In genomic region chr2:86621290-86621943, GRCh38 we compare ENCODE assay signal across 8 cellular contexts. TPM values are rescaled to one million over a fixed set of nuclear protein-coding genes. Genes with fewer than 3 reads are reported as not detected.
A peak's percentile ranks its signal among the peaks of the same experiment; 100 is the strongest.
DNase-seq lines count a peak whose midpoint lies in the region; ATAC-seq and TF ChIP-seq lines count a peak whose summit lies in the region.

No MANE protein-coding gene starts in this region.

- H3K4me3 Mint-ChIP-seq in activated naive CD4-positive, alpha-beta T cell treated with anti-CD3 and anti-CD28 coated beads, Interleukin-2, amount 50 U/mL, for 24 hours = peak overlapping the region; percentile 82
- H3K4me3 Mint-ChIP-seq in activated B cell treated with CpG ODN at 0.5 μM for 24 hours = peak overlapping the region; percentile 94

- TF ChIP-seq CTCF in activated B cell treated with CpG ODN at 0.5 μM for 24 hours (IDR thresholded peaks at IDR 0.05) (no peak), kidney epithelial cell (IDR thresholded peaks at IDR 0.05; ENCODE audit: insufficient read depth, low read length, poor library complexity, severe bottlenecking) (no peak), upper lobe of left lung (IDR thresholded peaks at IDR 0.05) (no peak)

- H3K4me3 ChIP-seq in kidney epithelial cell (ENCODE audit: low read depth, low read length) = peak overlapping the region; percentile 70
- H3K4me3 ChIP-seq in upper lobe of left lung = peak overlapping the region; percentile 78 to 84 (median 81)

- TF ChIP-seq EP300 in upper lobe of left lung (IDR thresholded peaks at IDR 0.05) = no peak

- H3K27ac Mint-ChIP-seq in activated naive CD4-positive, alpha-beta T cell treated with anti-CD3 and anti-CD28 coated beads, Interleukin-2, amount 50 U/mL, for 24 hours = peak overlapping the region; percentile 18
- H3K27ac Mint-ChIP-seq in activated B cell treated with CpG ODN at 0.5 μM for 24 hours = peak overlapping the region; percentile 57

- no peak for DNase-seq in activated naive CD4-positive, alpha-beta T cell treated with Interleukin-2 at 50 U/mL for 16 hours
- no peak for DNase-seq in activated B cell treated with CpG ODN at 0.5 μM for 24 hours
- DNase-seq in kidney epithelial cell (ENCODE audit: low read depth) = no peak
- no peak for DNase-seq in upper lobe of left lung
- no peak for DNase-seq in stimulated activated CD4-positive, alpha-beta T cell treated with anti-CD3 and anti-CD28 coated beads, Interleukin-12 subunit alpha, Interleukin-12 subunit beta, amount 100 ng/mL, for 4 hours
- no peak for DNase-seq in foreskin melanocyte

- no peak for TF ChIP-seq POLR2A in upper lobe of left lung (IDR thresholded peaks at IDR 0.05)

- H3K36me3 ChIP-seq in kidney epithelial cell (ENCODE audit: control insufficient read depth, insufficient read depth, low read length) = no peaks in the 10 kb centered on the region
- H3K36me3 ChIP-seq in upper lobe of left lung = peaks cover 0 to 13% (median 2%) of the 10 kb centered on the region in 4 donors

- peaks cover 10 to 19% (median 12%) of the 10 kb centered on the region in 4 donors for H3K4me1 ChIP-seq in upper lobe of left lung

- H3K27ac ChIP-seq in upper lobe of left lung = peak overlapping the region in 2 of 4 donors; percentile 32 to 99

- CTCF ChIA-PET in activated B cell treated with CpG ODN at 0.5 μM for 24 hours (lab: Charles Lee) = no interaction called here

- no peaks in the 10 kb centered on the region for H3K9me3 Mint-ChIP-seq in activated naive CD4-positive, alpha-beta T cell treated with anti-CD3 and anti-CD28 coated beads, Interleukin-2, amount 50 U/mL, for 24 hours
- H3K9me3 Mint-ChIP-seq in activated B cell treated with CpG ODN at 0.5 μM for 24 hours = no peaks in the 10 kb centered on the region

- peaks cover 8% of the 10 kb centered on the region for H3K36me3 Mint-ChIP-seq in activated naive CD4-positive, alpha-beta T cell treated with anti-CD3 and anti-CD28 coated beads, Interleukin-2, amount 50 U/mL, for 24 hours
- H3K36me3 Mint-ChIP-seq in activated B cell treated with CpG ODN at 0.5 μM for 24 hours (ENCODE audit: low read depth) = peaks cover 35% of the 10 kb centered on the region

- ATAC-seq in activated B cell treated with CpG ODN at 0.5 μM for 24 hours (ENCODE audit: low read depth) (no peak), upper lobe of left lung (ENCODE audit: low FRiP score in 2 of 2) (no peak), HG03196 (IDR thresholded peaks at IDR 0.05; ENCODE audit: unreplicated experiment) (no peak)

- POLR2A ChIA-PET in activated B cell treated with CpG ODN at 0.5 μM for 24 hours (lab: Charles Lee) = interaction anchor here (0.7 to 2.6 kb wide), 5 partner anchors 12 to 1294 kb away, joined by 3 to 35 read pairs (median 4); partner anchors contain the start of genes CHMP3, IMMT, KDM3A and TGOLN2

- intact Hi-C loops in activated B cell treated with CpG ODN at 0.5 μM for 24 hours (cut with micrococcal nuclease) = loop anchor here (5.0 to 10.0 kb wide), 4 partner anchors 123 to 1297 kb away; partner anchors contain the start of genes POLR1A, PTCD3 and TGOLN2

- H3K27me3 ChIP-seq in kidney epithelial cell (ENCODE audit: control insufficient read depth, insufficient read depth, low read length) = no peaks in the 10 kb centered on the region
- no peaks in the 10 kb centered on the region for H3K27me3 ChIP-seq in upper lobe of left lung

- no peaks in the 10 kb centered on the region for H3K27me3 Mint-ChIP-seq in activated naive CD4-positive, alpha-beta T cell treated with anti-CD3 and anti-CD28 coated beads, Interleukin-2, amount 50 U/mL, for 24 hours
- H3K27me3 Mint-ChIP-seq in activated B cell treated with CpG ODN at 0.5 μM for 24 hours = no peaks in the 10 kb centered on the region

- H3K4me1 Mint-ChIP-seq in activated naive CD4-positive, alpha-beta T cell treated with anti-CD3 and anti-CD28 coated beads, Interleukin-2, amount 50 U/mL, for 24 hours = peaks cover 62% of the 10 kb centered on the region
- H3K4me1 Mint-ChIP-seq in activated B cell treated with CpG ODN at 0.5 μM for 24 hours = peaks cover 55% of the 10 kb centered on the region

- 10 to 17% methylated on average over 6 of the region's 6 CpGs for WGBS in upper lobe of left lung, 2 donors

- no peaks in the 10 kb centered on the region for H3K9me3 ChIP-seq in upper lobe of left lung

RNA-seq across cellular contexts. Expression of gene RNF103, which starts 2.2 kb away (rescaled TPM):
- 18.6 and 22.2 TPM in 2 replicates for total RNA-seq in activated B cell treated with CpG ODN at 0.5 μM for 24 hours
- total RNA-seq in kidney epithelial cell = 20.6 and 24.5 TPM in 2 replicates
- total RNA-seq in upper lobe of left lung = 10 to 100 TPM; 13.7 to 48.4 (median 21.3) TPM

RNA-seq across cellular contexts. Expression of gene CHMP3, which starts 58.2 kb away (rescaled TPM):
- total RNA-seq in activated B cell treated with CpG ODN at 0.5 μM for 24 hours (61.4 and 66.9 TPM in 2 replicates), kidney epithelial cell (76.7 and 106 TPM in 2 replicates), upper lobe of left lung (100 to 1,000 TPM in 3 of 6 donors, 10 to 100 TPM in 3; 68.1 to 176 (median 106) TPM)
